Comparison of ENCODE assay signal across 8 cellular contexts in genomic region chr20:64062596-64063388, GRCh38.
DNase-seq lines count a peak whose midpoint lies in the region; TF ChIP-seq lines count a peak whose summit lies in the region.

Gene TCEA2, plus strand, starts transcription at chr20:64063198. Its CDS starts 115 bp downstream, at chr20:64063313.

- peak within 1 kb of the TSS; percentile 58 for H3K27ac Mint-ChIP-seq in activated naive CD4-positive, alpha-beta T cell treated with anti-CD3 and anti-CD28 coated beads, Interleukin-2, amount 10 ng/mL, durations not matched to agents 7 days and 5 days

- peak within 1 kb of the TSS; percentile 87 for H3K4me3 ChIP-seq in SK-N-MC

- H3K27ac ChIP-seq in SK-N-MC: peak within 1 kb of the TSS; percentile 26; the same call in 1 of the 2 replicates

- H3K4me1 Mint-ChIP-seq in activated naive CD4-positive, alpha-beta T cell treated with anti-CD3 and anti-CD28 coated beads, Interleukin-2, amount 10 ng/mL, durations not matched to agents 7 days and 5 days: peaks cover 62% of the 10 kb centered on the region

- H3K9ac ChIP-seq in ES-I3 (ENCODE audit: low read depth, low read length): peak within 1 kb of the TSS; percentile 80
- peak within 1 kb of the TSS; percentile 78 for H3K9ac ChIP-seq in SK-N-MC (ENCODE audit: insufficient read length)

- H3K4me1 ChIP-seq in ES-I3 (ENCODE audit: insufficient read depth, low read length): peaks cover 26% of the 10 kb centered on the region

- H3K36me3 ChIP-seq in ES-I3 (ENCODE audit: insufficient read depth, low read length) (no peaks in the 10 kb centered on the region), SK-N-MC (ENCODE audit: insufficient read depth, low read length) (no peaks in the 10 kb centered on the region)

- CTCF ChIA-PET in HEK293T (lab: Yijun Ruan, JAX): interaction anchor here (0.8 to 1.4 kb wide), 2 partner anchors 24 to 82 kb away, joined by 5 read pairs; partner anchors contain the start of gene PRPF6
- CTCF ChIA-PET in activated naive CD4-positive, alpha-beta T cell treated with anti-CD3 and anti-CD28 coated beads, Interleukin-2, amount 10 ng/mL, durations not matched to agents 7 days and 5 days (lab: Charles Lee): interaction anchor here (3.6 kb wide), 1 partner anchor 24 kb away, joined by 17 read pairs; no protein-coding TSS in a partner anchor

- no peaks in the 10 kb centered on the region for H3K36me3 Mint-ChIP-seq in activated naive CD4-positive, alpha-beta T cell treated with anti-CD3 and anti-CD28 coated beads, Interleukin-2, amount 10 ng/mL, durations not matched to agents 7 days and 5 days

- H3K9me3 ChIP-seq in ES-I3 (ENCODE audit: control insufficient read depth, insufficient read depth, low read length) (no peaks in the 10 kb centered on the region), SK-N-MC (ENCODE audit: low read depth, low read length) (no peaks in the 10 kb centered on the region)

- H3K27me3 Mint-ChIP-seq in activated naive CD4-positive, alpha-beta T cell treated with anti-CD3 and anti-CD28 coated beads, Interleukin-2, amount 10 ng/mL, durations not matched to agents 7 days and 5 days: peaks cover 22% of the 10 kb centered on the region

- peak within 1 kb of the TSS; percentile 86 for H3K4me3 Mint-ChIP-seq in activated naive CD4-positive, alpha-beta T cell treated with anti-CD3 and anti-CD28 coated beads, Interleukin-2, amount 10 ng/mL, durations not matched to agents 7 days and 5 days

- POLR2A ChIA-PET in HEK293T (lab: Yijun Ruan, JAX): interaction anchor here (0.6 to 1.9 kb wide), 23 partner anchors 9 to 93 kb away, joined by 3 to 38 read pairs (median 4); partner anchors contain the start of genes OPRL1, RGS19 and SAMD10

- peak; percentile 95 for DNase-seq in HEK293T (ENCODE audit: extremely low spot score)
- peak; percentile 93 for DNase-seq in NAMALWA (ENCODE audit: low spot score)
- peak; percentile 57 for DNase-seq in SK-N-MC (ENCODE audit: low read depth, low spot score)
- peak; percentile 97 for DNase-seq in activated naive CD4-positive, alpha-beta T cell treated with anti-CD3 and anti-CD28 coated beads, Interleukin-2, amount 10 ng/mL, durations not matched to agents 7 days and 5 days
- DNase-seq in germinal center (ENCODE audit: low spot score): peak; percentile 95
- DNase-seq in nucleus accumbens (lab: John Stamatoyannopoulos, UW): peak; percentile 74 to 99 (median 96)
- DNase-seq in superior temporal gyrus (ENCODE audit: extremely low spot score): peak; percentile 98

- no peaks in the 10 kb centered on the region for H3K9me3 Mint-ChIP-seq in activated naive CD4-positive, alpha-beta T cell treated with anti-CD3 and anti-CD28 coated beads, Interleukin-2, amount 10 ng/mL, durations not matched to agents 7 days and 5 days

TF ChIP-seq in HEK293T, 16 proteins besides CTCF, POLR2A, EP300 and RAD21:
- TF ChIP-seq CTBP1 (IDR thresholded peaks at IDR 0.05; ENCODE audit: borderline replicate concordance): no peak
- TF ChIP-seq ELF4 (IDR thresholded peaks at IDR 0.05): peak; percentile 73; the same call in 1 of the 2 replicates

Comparison
In these comparisons a context has a peak if more than half of its experiments do, and no peak if none do; other contexts are left out.
1. Peak in every context shown above with its lines: DNase-seq, H3K4me3 ChIP-seq and H3K27ac ChIP-seq.